Comparison of ENCODE assay signal across 11 cellular contexts in genomic region chr15:68316061-68316804, GRCh38. TPM values are rescaled to one million over a fixed set of nuclear protein-coding genes. Genes with fewer than 3 reads are reported as not detected.
DNase-seq lines count a peak whose midpoint lies in the region; ATAC-seq and TF ChIP-seq lines count a peak whose summit lies in the region.
"Had no signal": no experiment of that assay in that cellular context is flagged by ENCODE, and none has a peak within 500 bp of the region (broad histone marks: within the 10 kb centered on the region; RNA-seq: fewer than 3 reads in every experiment).

No MANE protein-coding gene starts in this region.

- H3K36me3 Mint-ChIP-seq in activated CD4-positive, alpha-beta T cell treated with anti-CD3 and anti-CD28 coated beads for 36 hours (ENCODE audit: low read depth), result no peaks in the 10 kb centered on the region

- ATAC-seq in SK-N-SH treated with all-trans-retinoic acid at 6 μM for 48 hours (peak; percentile 43; the same call in 2 of the 3 replicates), GM19035 (IDR thresholded peaks at IDR 0.05; ENCODE audit: unreplicated experiment) (no peak)
- no peak for ATAC-seq in activated CD4-positive, alpha-beta T cell treated with anti-CD3 and anti-CD28 coated beads for 36 hours

- peaks cover 4% of the 10 kb centered on the region for H3K4me1 ChIP-seq in iPS-15b (ENCODE audit: control insufficient read depth, insufficient read depth, low read length)
- H3K4me1 ChIP-seq: vagina had no signal

- H3K4me3 Mint-ChIP-seq in activated CD4-positive, alpha-beta T cell treated with anti-CD3 and anti-CD28 coated beads for 36 hours, result no peak overlapping the region

- H3K9ac ChIP-seq in iPS-15b (ENCODE audit: low read depth, low read length), result no peak overlapping the region

- H3K4me3 ChIP-seq in GM12864 (ENCODE audit: low read depth, low read length) (no peak overlapping the region), iPS-15b (ENCODE audit: low read depth, low read length) (peak overlapping the region; percentile 13)
- H3K4me3 ChIP-seq: heart left ventricle, smooth muscle cell, vagina had no signal

- DNase-seq in GM12864 (ENCODE audit: low read depth), result no peak
- no peak for DNase-seq in 8988T
- no peak for DNase-seq in RWPE1 (ENCODE audit: low spot score)
- no peak for DNase-seq in activated CD4-positive, alpha-beta T cell treated with anti-CD3 and anti-CD28 coated beads for 36 hours

- H3K27me3 ChIP-seq in iPS-15b (ENCODE audit: control insufficient read depth, insufficient read depth, low read length), result no peaks in the 10 kb centered on the region
- H3K27me3 ChIP-seq: heart left ventricle, vagina had no signal

- H3K27me3 Mint-ChIP-seq in activated CD4-positive, alpha-beta T cell treated with anti-CD3 and anti-CD28 coated beads for 36 hours, result no peaks in the 10 kb centered on the region

- H3K36me3 ChIP-seq in iPS-15b (ENCODE audit: control insufficient read depth, insufficient read depth, low read length), result no peaks in the 10 kb centered on the region
- H3K36me3 ChIP-seq: vagina had no signal

- intact Hi-C loops in activated CD4-positive, alpha-beta T cell treated with anti-CD3 and anti-CD28 coated beads for 36 hours (cut with DNase I, micrococcal nuclease), result no loop called here

- CTCF ChIA-PET in RWPE1 (lab: Yijun Ruan, JAX), result interaction anchor here (0.6 to 0.9 kb wide), 3 partner anchors 10 to 243 kb away, joined by 3 to 6 read pairs (median 5); no protein-coding TSS in a partner anchor
- CTCF ChIA-PET in activated CD4-positive, alpha-beta T cell treated with anti-CD3 and anti-CD28 coated beads for 36 hours (lab: Charles Lee), result interaction anchor here (1.4 to 2.4 kb wide), 2 partner anchors 10 to 12 kb away, joined by 4 to 6 read pairs; no protein-coding TSS in a partner anchor

- H3K27ac ChIP-seq in 22Rv1, result no peak overlapping the region
- H3K27ac ChIP-seq in RWPE1, result no peak overlapping the region
- H3K27ac ChIP-seq: vagina had no signal

- H3K9me3 ChIP-seq in iPS-15b (ENCODE audit: control insufficient read depth, insufficient read depth, low read length), result no peaks in the 10 kb centered on the region
- H3K9me3 ChIP-seq: heart left ventricle, vagina had no signal

- no peaks in the 10 kb centered on the region for H3K9me3 Mint-ChIP-seq in activated CD4-positive, alpha-beta T cell treated with anti-CD3 and anti-CD28 coated beads for 36 hours (ENCODE audit: low read depth)

- H3K27ac Mint-ChIP-seq in activated CD4-positive, alpha-beta T cell treated with anti-CD3 and anti-CD28 coated beads for 36 hours, result no peak overlapping the region

- POLR2A ChIA-PET in RWPE1 (lab: Yijun Ruan, JAX; ENCODE audit: low non-redundant PET), result no interaction called here
- POLR2A ChIA-PET in activated CD4-positive, alpha-beta T cell treated with anti-CD3 and anti-CD28 coated beads for 36 hours (lab: Charles Lee), result no interaction called here

- H3K4me1 Mint-ChIP-seq in activated CD4-positive, alpha-beta T cell treated with anti-CD3 and anti-CD28 coated beads for 36 hours, result no peaks in the 10 kb centered on the region

- TF ChIP-seq CTCF in 22Rv1 (IDR thresholded peaks at IDR 0.05) (peak; percentile 75), GM12864 (IDR thresholded peaks at IDR 0.05; ENCODE audit: low read depth, low read length, missing control alignments) (peak; percentile 53), RWPE1 (conservative IDR thresholded peaks at IDR 0.05; ENCODE audit: low read depth) (no peak; the same call in 1 of the 2 replicates)

TF ChIP-seq in SK-N-SH treated with all-trans-retinoic acid at 6 μM for 48 hours, 23 proteins besides CTCF, POLR2A, EP300 and RAD21:
- TF ChIP-seq ESRRG (CRISPR knock-in tag; IDR thresholded peaks at IDR 0.05) (no peak), ZNF8 (CRISPR knock-in tag; IDR thresholded peaks at IDR 0.05) (no peak), OSR1 (CRISPR knock-in tag; IDR thresholded peaks at IDR 0.05) (no peak), PATZ1 (CRISPR knock-in tag; IDR thresholded peaks at IDR 0.05; ENCODE audit: borderline replicate concordance) (no peak), ARNTL (CRISPR knock-in tag; IDR thresholded peaks at IDR 0.05; ENCODE audit: borderline replicate concordance, low read depth) (no peak), CREB5 (CRISPR knock-in tag; IDR thresholded peaks at IDR 0.05; ENCODE audit: low read depth) (no peak), ZFP3 (CRISPR knock-in tag; IDR thresholded peaks at IDR 0.05) (no peak), GLIS3 (CRISPR knock-in tag; IDR thresholded peaks at IDR 0.05) (no peak), CSDC2 (CRISPR knock-in tag; IDR thresholded peaks at IDR 0.05) (no peak), SNAI2 (CRISPR knock-in tag; IDR thresholded peaks at IDR 0.05) (no peak)

RNA-seq across cellular contexts. Expression of gene FEM1B, which starts 38.7 kb away (rescaled TPM):
- total RNA-seq in activated CD4-positive, alpha-beta T cell treated with anti-CD3 and anti-CD28 coated beads for 36 hours, result 10 to 100 TPM; 41.1 to 50.0 TPM
